ENCODE assay signal across 22 cellular contexts in the genomic region with DNA sequence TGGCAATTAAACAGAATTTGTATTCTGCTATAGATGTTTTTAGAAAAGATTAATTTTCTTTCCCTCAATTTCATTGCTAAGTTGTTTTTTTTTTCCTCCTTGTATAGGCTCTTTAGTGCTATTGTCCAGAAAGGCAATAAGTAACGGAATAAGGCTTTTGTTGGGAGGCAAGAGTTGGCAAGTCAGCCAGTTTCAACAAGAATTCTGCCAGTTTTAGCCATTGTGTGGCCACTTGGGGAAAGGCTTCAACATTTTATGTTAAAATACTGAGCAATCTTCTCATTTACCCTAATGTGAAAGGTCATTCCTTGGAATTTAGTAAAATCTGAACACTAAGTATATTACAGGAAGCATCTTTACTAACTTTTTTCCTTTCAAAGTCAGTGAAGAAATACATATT. TPM values are rescaled to one million over a fixed set of nuclear protein-coding genes. Genes with fewer than 3 reads are reported as not detected.
DNase-seq lines count a peak whose midpoint lies in the region; ATAC-seq and TF ChIP-seq lines count a peak whose summit lies in the region.
"Had no signal": no experiment of that assay in that cellular context is flagged by ENCODE, and none has a peak within 500 bp of the region (broad histone marks: within the 10 kb centered on the region; RNA-seq: fewer than 3 reads in every experiment).

No MANE protein-coding gene starts in this region.

- 0 out of 2 replicates have a peak overlapping the region, but pooled peaks have one; percentile 53 for H3K27ac Mint-ChIP-seq in WTC11
- H3K27ac Mint-ChIP-seq in CD8-positive, alpha-beta T cell, result no peak overlapping the region
- H3K27ac Mint-ChIP-seq: HFFc6 had no signal

- H3K27ac ChIP-seq in CD8-positive, alpha-beta T cell (ENCODE audit: low read depth, low read length), result no peak overlapping the region
- H3K27ac ChIP-seq: Peyer's patch had no signal

- CTCF ChIA-PET in WTC11 (lab: Charles Lee), result no interaction called here
- CTCF ChIA-PET in CD8-positive, alpha-beta T cell (lab: Charles Lee), result interaction anchor here (0.6 kb wide), 1 partner anchor 9 kb away, joined by 3 read pairs; no protein-coding TSS in a partner anchor

- H3K4me3 Mint-ChIP-seq in WTC11, result no peak overlapping the region
- H3K4me3 Mint-ChIP-seq in CD8-positive, alpha-beta T cell, result no peak overlapping the region
- H3K4me3 Mint-ChIP-seq: CD14-positive monocyte, HFFc6 had no signal

- DNase-seq in WTC11 (ENCODE audit: low spot score) (no peak), dermis blood vessel endothelial cell (peak; percentile 86), midbrain (lab: John Stamatoyannopoulos, UW) (peak; percentile 19), stromal cell of bone marrow (ENCODE audit: low read depth) (peak; percentile 51), NCI-H2107 treated with DMSO at 0.1 percent for 48 hours (lab: John Stamatoyannopoulos, UW; ENCODE audit: unreplicated experiment) (no peak)
- DNase-seq in CD8-positive, alpha-beta T cell, result no peak
- DNase-seq: AML-193; COR-L47; DMS 273 treated with DMSO at 0.1 percent for 48 hours; DND-41; H7; HFFc6; MM.1S; NCI-H1092; NCI-H146; NCI-H2081; NCI-H510A; NCI-H748 treated with DMSO at 0.1 percent for 48 hours; NK-92 treated with Interleukin-12 subunit alpha and Interleukin-12 subunit beta, amount 100 ng/mL, for 24 hours; Peyer's patch had no signal

- no peak for ATAC-seq in WTC11
- no peak for ATAC-seq in CD8-positive, alpha-beta T cell
- ATAC-seq in GM18511 (IDR thresholded peaks at IDR 0.05; ENCODE audit: unreplicated experiment), result no peak

- intact Hi-C loops in CD8-positive, alpha-beta T cell (cut with DNase I, micrococcal nuclease), result no loop called here

- H3K4me3 ChIP-seq in CD8-positive, alpha-beta T cell (ENCODE audit: low read depth, low read length), result no peak overlapping the region
- H3K4me3 ChIP-seq: Peyer's patch had no signal

- H3K36me3 ChIP-seq in CD8-positive, alpha-beta T cell (ENCODE audit: insufficient read depth, low read length), result no peaks in the 10 kb centered on the region
- H3K36me3 ChIP-seq: Peyer's patch had no signal

- no peaks in the 10 kb centered on the region for H3K4me1 ChIP-seq in CD8-positive, alpha-beta T cell (ENCODE audit: insufficient read depth, low read length)
- H3K4me1 ChIP-seq: Peyer's patch had no signal

- no peak for TF ChIP-seq CTCF in WTC11 (IDR thresholded peaks at IDR 0.05)
- TF ChIP-seq CTCF in CD8-positive, alpha-beta T cell (IDR thresholded peaks at IDR 0.05), result no peak

- H3K9me3 ChIP-seq in CD8-positive, alpha-beta T cell (ENCODE audit: low read length), result no peaks in the 10 kb centered on the region
- H3K9me3 ChIP-seq: Peyer's patch had no signal

- no peaks in the 10 kb centered on the region for H3K36me3 Mint-ChIP-seq in WTC11
- no peaks in the 10 kb centered on the region for H3K36me3 Mint-ChIP-seq in CD8-positive, alpha-beta T cell

- H3K27me3 Mint-ChIP-seq in WTC11 (ENCODE audit: low read depth), result no peaks in the 10 kb centered on the region
- no peaks in the 10 kb centered on the region for H3K27me3 Mint-ChIP-seq in CD8-positive, alpha-beta T cell (ENCODE audit: low read depth)

- H3K9me3 Mint-ChIP-seq in WTC11, result no peaks in the 10 kb centered on the region
- H3K9me3 Mint-ChIP-seq in CD8-positive, alpha-beta T cell, result no peaks in the 10 kb centered on the region
- H3K9me3 Mint-ChIP-seq: CD14-positive monocyte, HFFc6 had no signal

- POLR2A ChIA-PET in WTC11 (lab: Charles Lee), result no interaction called here
- POLR2A ChIA-PET in CD8-positive, alpha-beta T cell (lab: Charles Lee), result no interaction called here

- no peaks in the 10 kb centered on the region for H3K4me1 Mint-ChIP-seq in WTC11
- no peaks in the 10 kb centered on the region for H3K4me1 Mint-ChIP-seq in CD8-positive, alpha-beta T cell (ENCODE audit: low read depth)

- no peaks in the 10 kb centered on the region for H3K27me3 ChIP-seq in CD8-positive, alpha-beta T cell (ENCODE audit: insufficient read depth, low read length)
- H3K27me3 ChIP-seq: Peyer's patch had no signal

TF ChIP-seq in WTC11, 78 proteins besides CTCF, POLR2A, EP300 and RAD21:
- TF ChIP-seq, protein P1, sequence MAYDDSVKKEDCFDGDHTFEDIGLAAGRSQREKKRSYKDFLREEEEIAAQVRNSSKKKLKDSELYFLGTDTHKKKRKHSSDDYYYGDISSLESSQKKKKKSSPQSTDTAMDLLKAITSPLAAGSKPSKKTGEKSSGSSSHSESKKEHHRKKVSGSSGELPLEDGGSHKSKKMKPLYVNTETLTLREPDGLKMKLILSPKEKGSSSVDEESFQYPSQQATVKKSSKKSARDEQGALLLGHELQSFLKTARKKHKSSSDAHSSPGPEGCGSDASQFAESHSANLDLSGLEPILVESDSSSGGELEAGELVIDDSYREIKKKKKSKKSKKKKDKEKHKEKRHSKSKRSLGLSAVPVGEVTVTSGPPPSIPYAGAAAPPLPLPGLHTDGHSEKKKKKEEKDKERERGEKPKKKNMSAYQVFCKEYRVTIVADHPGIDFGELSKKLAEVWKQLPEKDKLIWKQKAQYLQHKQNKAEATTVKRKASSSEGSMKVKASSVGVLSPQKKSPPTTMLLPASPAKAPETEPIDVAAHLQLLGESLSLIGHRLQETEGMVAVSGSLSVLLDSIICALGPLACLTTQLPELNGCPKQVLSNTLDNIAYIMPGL (CRISPR knock-in tag; IDR thresholded peaks at IDR 0.05), result no peak
- TF ChIP-seq, protein P2, sequence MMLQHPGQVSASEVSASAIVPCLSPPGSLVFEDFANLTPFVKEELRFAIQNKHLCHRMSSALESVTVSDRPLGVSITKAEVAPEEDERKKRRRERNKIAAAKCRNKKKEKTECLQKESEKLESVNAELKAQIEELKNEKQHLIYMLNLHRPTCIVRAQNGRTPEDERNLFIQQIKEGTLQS (CRISPR knock-in tag; conservative IDR thresholded peaks at IDR 0.05), result no peak
- TF ChIP-seq, protein P3, sequence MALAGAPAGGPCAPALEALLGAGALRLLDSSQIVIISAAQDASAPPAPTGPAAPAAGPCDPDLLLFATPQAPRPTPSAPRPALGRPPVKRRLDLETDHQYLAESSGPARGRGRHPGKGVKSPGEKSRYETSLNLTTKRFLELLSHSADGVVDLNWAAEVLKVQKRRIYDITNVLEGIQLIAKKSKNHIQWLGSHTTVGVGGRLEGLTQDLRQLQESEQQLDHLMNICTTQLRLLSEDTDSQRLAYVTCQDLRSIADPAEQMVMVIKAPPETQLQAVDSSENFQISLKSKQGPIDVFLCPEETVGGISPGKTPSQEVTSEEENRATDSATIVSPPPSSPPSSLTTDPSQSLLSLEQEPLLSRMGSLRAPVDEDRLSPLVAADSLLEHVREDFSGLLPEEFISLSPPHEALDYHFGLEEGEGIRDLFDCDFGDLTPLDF (CRISPR knock-in tag; IDR thresholded peaks at IDR 0.05), result no peak
- TF ChIP-seq MYBL2 (CRISPR knock-in tag; IDR thresholded peaks at IDR 0.05) (no peak), PRRX2 (CRISPR knock-in tag; IDR thresholded peaks at IDR 0.05) (no peak), RORB (CRISPR knock-in tag; IDR thresholded peaks at IDR 0.05) (no peak)
- TF ChIP-seq, protein P4, sequence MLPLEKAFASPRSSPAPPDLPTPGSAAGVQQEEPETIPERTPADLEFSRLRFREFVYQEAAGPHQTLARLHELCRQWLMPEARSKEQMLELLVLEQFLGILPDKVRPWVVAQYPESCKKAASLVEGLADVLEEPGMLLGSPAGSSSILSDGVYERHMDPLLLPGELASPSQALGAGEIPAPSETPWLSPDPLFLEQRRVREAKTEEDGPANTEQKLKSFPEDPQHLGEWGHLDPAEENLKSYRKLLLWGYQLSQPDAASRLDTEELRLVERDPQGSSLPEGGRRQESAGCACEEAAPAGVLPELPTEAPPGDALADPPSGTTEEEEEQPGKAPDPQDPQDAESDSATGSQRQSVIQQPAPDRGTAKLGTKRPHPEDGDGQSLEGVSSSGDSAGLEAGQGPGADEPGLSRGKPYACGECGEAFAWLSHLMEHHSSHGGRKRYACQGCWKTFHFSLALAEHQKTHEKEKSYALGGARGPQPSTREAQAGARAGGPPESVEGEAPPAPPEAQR (CRISPR knock-in tag; IDR thresholded peaks at IDR 0.05), result no peak
- TF ChIP-seq, protein P5, sequence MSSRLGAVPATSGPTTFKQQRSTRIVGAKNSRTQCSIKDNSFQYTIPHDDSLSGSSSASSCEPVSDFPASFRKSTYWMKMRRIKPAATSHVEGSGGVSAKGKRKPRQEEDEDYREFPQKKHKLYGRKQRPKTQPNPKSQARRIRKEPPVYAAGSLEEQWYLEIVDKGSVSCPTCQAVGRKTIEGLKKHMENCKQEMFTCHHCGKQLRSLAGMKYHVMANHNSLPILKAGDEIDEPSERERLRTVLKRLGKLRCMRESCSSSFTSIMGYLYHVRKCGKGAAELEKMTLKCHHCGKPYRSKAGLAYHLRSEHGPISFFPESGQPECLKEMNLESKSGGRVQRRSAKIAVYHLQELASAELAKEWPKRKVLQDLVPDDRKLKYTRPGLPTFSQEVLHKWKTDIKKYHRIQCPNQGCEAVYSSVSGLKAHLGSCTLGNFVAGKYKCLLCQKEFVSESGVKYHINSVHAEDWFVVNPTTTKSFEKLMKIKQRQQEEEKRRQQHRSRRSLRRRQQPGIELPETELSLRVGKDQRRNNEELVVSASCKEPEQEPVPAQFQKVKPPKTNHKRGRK (CRISPR knock-in tag; IDR thresholded peaks at IDR 0.05; ENCODE audit: borderline replicate concordance), result no peak
- TF ChIP-seq, protein P6, sequence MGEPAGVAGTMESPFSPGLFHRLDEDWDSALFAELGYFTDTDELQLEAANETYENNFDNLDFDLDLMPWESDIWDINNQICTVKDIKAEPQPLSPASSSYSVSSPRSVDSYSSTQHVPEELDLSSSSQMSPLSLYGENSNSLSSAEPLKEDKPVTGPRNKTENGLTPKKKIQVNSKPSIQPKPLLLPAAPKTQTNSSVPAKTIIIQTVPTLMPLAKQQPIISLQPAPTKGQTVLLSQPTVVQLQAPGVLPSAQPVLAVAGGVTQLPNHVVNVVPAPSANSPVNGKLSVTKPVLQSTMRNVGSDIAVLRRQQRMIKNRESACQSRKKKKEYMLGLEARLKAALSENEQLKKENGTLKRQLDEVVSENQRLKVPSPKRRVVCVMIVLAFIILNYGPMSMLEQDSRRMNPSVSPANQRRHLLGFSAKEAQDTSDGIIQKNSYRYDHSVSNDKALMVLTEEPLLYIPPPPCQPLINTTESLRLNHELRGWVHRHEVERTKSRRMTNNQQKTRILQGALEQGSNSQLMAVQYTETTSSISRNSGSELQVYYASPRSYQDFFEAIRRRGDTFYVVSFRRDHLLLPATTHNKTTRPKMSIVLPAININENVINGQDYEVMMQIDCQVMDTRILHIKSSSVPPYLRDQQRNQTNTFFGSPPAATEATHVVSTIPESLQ (CRISPR knock-in tag; IDR thresholded peaks at IDR 0.05), result no peak
- TF ChIP-seq, protein P7, sequence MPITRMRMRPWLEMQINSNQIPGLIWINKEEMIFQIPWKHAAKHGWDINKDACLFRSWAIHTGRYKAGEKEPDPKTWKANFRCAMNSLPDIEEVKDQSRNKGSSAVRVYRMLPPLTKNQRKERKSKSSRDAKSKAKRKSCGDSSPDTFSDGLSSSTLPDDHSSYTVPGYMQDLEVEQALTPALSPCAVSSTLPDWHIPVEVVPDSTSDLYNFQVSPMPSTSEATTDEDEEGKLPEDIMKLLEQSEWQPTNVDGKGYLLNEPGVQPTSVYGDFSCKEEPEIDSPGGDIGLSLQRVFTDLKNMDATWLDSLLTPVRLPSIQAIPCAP (CRISPR knock-in tag; IDR thresholded peaks at IDR 0.05), result no peak
TF ChIP-seq in WTC11: peak in this region for 0.

RNA-seq across cellular contexts. Expression of a gene that starts 9.6 kb away (rescaled TPM):
- total RNA-seq in WTC11 (2021) (1.7 to 2.1 TPM (median 2.0 TPM) in 3 replicates), dermis blood vessel endothelial cell (308 and 430 TPM in 2 replicates)
- under 1 TPM; 0.19 TPM for total RNA-seq in CD8-positive, alpha-beta T cell

Comparison
In these comparisons a context has a peak if more than half of its experiments do, and no peak if none do; other contexts are left out.
1. DNase-seq: peak in dermis blood vessel endothelial cell (single experiment), midbrain (single experiment) and stromal cell of bone marrow (single experiment); none in WTC11 (single experiment), CD8-positive, alpha-beta T cell (0 of 7) and NCI-H2107 treated with DMSO at 0.1 percent for 48 hours (single experiment).
2. RNA of a gene that starts 9.6 kb away (total RNA-seq): 308 to 430 TPM in dermis blood vessel endothelial cell; 1.7 to 2.1 TPM in WTC11 and 0.19 TPM in CD8-positive, alpha-beta T cell; every median in the first group is over 10 times any median in the second.